8 cellular contexts compared by ENCODE assay signal in genomic region chr17:35274167-35275066, GRCh38. TPM values are rescaled to one million over a fixed set of nuclear protein-coding genes. Genes with fewer than 3 reads are reported as not detected.
DNase-seq lines count a peak whose midpoint lies in the region; ATAC-seq, FAIRE-seq and TF ChIP-seq lines count a peak whose summit lies in the region.
"Not testable (repeated sequence)": the region's sequence is repeated elsewhere in the genome, so short reads cannot be mapped to it uniquely, and the experiment has no call there.

No MANE protein-coding gene starts in this region.

- H2BK5ac ChIP-seq in mesendoderm (ENCODE audit: low read length), result not testable (repeated sequence)

- H3K4ac ChIP-seq in mesendoderm (ENCODE audit: low read depth, low read length), result not testable (repeated sequence)

- peak overlapping the region; percentile 70 for H3K27ac Mint-ChIP-seq in CD4-positive, alpha-beta T cell
- H3K27ac Mint-ChIP-seq in T-cell, result peak overlapping the region; percentile 83
- H3K27ac Mint-ChIP-seq in activated CD8-positive, alpha-beta T cell treated with anti-CD3 and anti-CD28 coated beads for 36 hours, result peak overlapping the region; percentile 51
- peak overlapping the region in 1 of 2 donors; percentile 83 for H3K27ac Mint-ChIP-seq in stimulated activated naive CD8-positive, alpha-beta T cell treated with anti-CD3 and anti-CD28 coated beads, Interleukin-15, amount 100 ng/mL, for 72 hours

- H2AK5ac ChIP-seq in mesendoderm (ENCODE audit: low read length), result not testable (repeated sequence)

- H3K79me1 ChIP-seq in mesendoderm (ENCODE audit: low read length), result not testable (repeated sequence)

- in situ Hi-C loops in HAP-1 (cut with MboI; ENCODE audit: low sequenced_read_pairs); K562 (cut with MboI): not testable (repeated sequence)

- H3K18ac ChIP-seq in mesendoderm (ENCODE audit: low read length), result not testable (repeated sequence)

- not testable (repeated sequence) for H3K4me1 ChIP-seq in HAP-1; K562 (replicated peaks in 1 of 2; ENCODE audit: control insufficient read depth in 2 of 2, insufficient read depth in 2 of 2, low read length in 2 of 2); mesendoderm (ENCODE audit: control insufficient read depth, low read depth, low read length)

- not testable (repeated sequence) for H2AFZ ChIP-seq in K562 (ENCODE audit: low read depth, low read length)

- H3K4me3 ChIP-seq in HAP-1, K562: not testable (repeated sequence)
- H3K4me3 ChIP-seq in mesendoderm (ENCODE audit: low read length), result peak overlapping the region; percentile 8

- not testable (repeated sequence) for H3K9ac ChIP-seq in K562 (ENCODE audit: insufficient read depth in 1 of 2, low read depth in 2 of 2, low read length in 2 of 2); mesendoderm (ENCODE audit: low read length)

- not testable (repeated sequence) for TF ChIP-seq POLR2A in K562 (conservative IDR thresholded peaks at IDR 0.05)

- H4K20me1 ChIP-seq in K562 (replicated peaks; ENCODE audit: control insufficient read depth, insufficient read depth, low read length), result not testable (repeated sequence)

- not testable (repeated sequence) for H3K36me3 ChIP-seq in HAP-1 (replicated peaks); K562 (ENCODE audit: control insufficient read depth, insufficient read depth, low read length); mesendoderm (ENCODE audit: control insufficient read depth, insufficient read depth, low read length)

- H4K5ac ChIP-seq in mesendoderm (ENCODE audit: low read length), result not testable (repeated sequence)

- peaks cover 59% of the 10 kb centered on the region for H3K4me1 Mint-ChIP-seq in CD4-positive, alpha-beta T cell (ENCODE audit: low read depth)
- peaks cover 56 to 64% (median 62%) of the 10 kb centered on the region in 3 donors for H3K4me1 Mint-ChIP-seq in T-cell
- H3K4me1 Mint-ChIP-seq in activated CD8-positive, alpha-beta T cell treated with anti-CD3 and anti-CD28 coated beads for 36 hours (ENCODE audit: low read depth), result peaks cover 57% of the 10 kb centered on the region
- peaks cover 56% of the 10 kb centered on the region for H3K4me1 Mint-ChIP-seq in stimulated activated naive CD8-positive, alpha-beta T cell treated with anti-CD3 and anti-CD28 coated beads, Interleukin-15, amount 100 ng/mL, for 72 hours

- H3K9me3 ChIP-seq in CD4-positive, alpha-beta T cell (ENCODE audit: control insufficient read depth, low read length); HAP-1; K562 (replicated peaks; ENCODE audit: control insufficient read depth, insufficient read depth, low read depth, low read length): not testable (repeated sequence)

- H3K36me3 Mint-ChIP-seq in CD4-positive, alpha-beta T cell (ENCODE audit: low read depth), result peaks cover 13% of the 10 kb centered on the region
- H3K36me3 Mint-ChIP-seq in T-cell, result peaks cover 17% of the 10 kb centered on the region
- peaks cover 11% of the 10 kb centered on the region for H3K36me3 Mint-ChIP-seq in activated CD8-positive, alpha-beta T cell treated with anti-CD3 and anti-CD28 coated beads for 36 hours (ENCODE audit: low read depth)

- TF ChIP-seq RAD21 in K562 (CRISPR knock-in tag; conservative IDR thresholded peaks at IDR 0.05 in 1 of 2, IDR thresholded peaks at IDR 0.05 in 1 of 2), result not testable (repeated sequence)

- not testable (repeated sequence) for H3K23ac ChIP-seq in mesendoderm (ENCODE audit: low read length)

- 0% methylated on average over 10 of the region's 13 CpGs for WGBS in K562 (ENCODE audit: insufficient coverage, low coverage, missing lambda C conversion rate)
- no CpG with 5 or more reads among the region's 13 CpGs for WGBS in mesendoderm (ENCODE audit: extremely low coverage, insufficient coverage, low lambda C conversion rate)

- H3K27me3 ChIP-seq in CD4-positive, alpha-beta T cell (ENCODE audit: control insufficient read depth, insufficient read depth, low read length); HAP-1 (ENCODE audit: low read depth); K562 (ENCODE audit: control insufficient read depth in 2 of 2, insufficient read depth in 2 of 2, low read length in 2 of 2); mesendoderm (ENCODE audit: insufficient read depth, low read length, poor library complexity): not testable (repeated sequence)

- not testable (repeated sequence) for FAIRE-seq in K562 (lab: Jason Lieb, UNC)

- H3K27ac ChIP-seq in CD4-positive, alpha-beta T cell (ENCODE audit: low read depth, low read length); K562 (ENCODE audit: extremely low read depth, low read depth, low read length); mesendoderm (ENCODE audit: low read depth, low read length): not testable (repeated sequence)

- not testable (repeated sequence) for H3K27me3 Mint-ChIP-seq in CD4-positive, alpha-beta T cell; T-cell; activated CD8-positive, alpha-beta T cell treated with anti-CD3 and anti-CD28 coated beads for 36 hours; stimulated activated naive CD8-positive, alpha-beta T cell treated with anti-CD3 and anti-CD28 coated beads, Interleukin-15, amount 100 ng/mL, for 72 hours

- DNase-seq in CD4-positive, alpha-beta T cell, result peak in 8 of 10 experiments; percentile 5 to 45 (median 24)
- DNase-seq in HAP-1 (ENCODE audit: low spot score in 2 of 2) (peak; percentile 9 to 32), T-cell (peak in 31 of 34 experiments; percentile 6 to 72 (median 41)), activated gamma-delta T cell treated with Interleukin-2 at 50 U/mL for 16 hours (peak; percentile 19)
- DNase-seq in activated CD8-positive, alpha-beta T cell treated with anti-CD3 and anti-CD28 coated beads for 36 hours, result peak; percentile 50
- DNase-seq in K562 (ENCODE audit: extremely low read depth in 1 of 4, low spot score in 3 of 4); mesendoderm; stimulated activated naive CD8-positive, alpha-beta T cell treated with anti-CD3 and anti-CD28 coated beads, Interleukin-15, amount 100 ng/mL, for 72 hours: not testable (repeated sequence)

- not testable (repeated sequence) for ATAC-seq in CD4-positive, alpha-beta T cell (ENCODE audit: poor library complexity); activated CD8-positive, alpha-beta T cell treated with anti-CD3 and anti-CD28 coated beads for 36 hours; K562; stimulated activated naive CD8-positive, alpha-beta T cell treated with anti-CD3 and anti-CD28 coated beads, Interleukin-15, amount 100 ng/mL, for 72 hours
- ATAC-seq in T-cell (replicated peaks in 1 of 4), result peak in 1 of 4 experiments; percentile 27

- CTCF ChIA-PET in CD4-positive, alpha-beta T cell (lab: Charles Lee), result interaction anchor here (0.7 to 1.9 kb wide), 2 partner anchors 38 kb away, joined by 3 to 5 read pairs; no protein-coding TSS in a partner anchor
- CTCF ChIA-PET in T-cell (lab: Charles Lee), result interaction anchor here in 1 of 2 donors (0.6 kb wide), 1 partner anchor 76 kb away, joined by 4 read pairs; no protein-coding TSS in a partner anchor
- CTCF ChIA-PET in activated CD8-positive, alpha-beta T cell treated with anti-CD3 and anti-CD28 coated beads for 36 hours (lab: Charles Lee), result interaction anchor here (1.8 kb wide), 1 partner anchor 11 kb away, joined by 5 read pairs; no protein-coding TSS in a partner anchor
- CTCF ChIA-PET in K562 (lab: Yijun Ruan, JAX; ENCODE audit: low intra/inter-chr PET ratio), result not testable (repeated sequence)

- peak overlapping the region; percentile 82 for H3K4me3 Mint-ChIP-seq in CD4-positive, alpha-beta T cell
- peak overlapping the region; percentile 61 to 78 (median 62) for H3K4me3 Mint-ChIP-seq in T-cell
- H3K4me3 Mint-ChIP-seq in activated CD8-positive, alpha-beta T cell treated with anti-CD3 and anti-CD28 coated beads for 36 hours, result peak overlapping the region; percentile 5
- peak overlapping the region; percentile 36 to 74 for H3K4me3 Mint-ChIP-seq in stimulated activated naive CD8-positive, alpha-beta T cell treated with anti-CD3 and anti-CD28 coated beads, Interleukin-15, amount 100 ng/mL, for 72 hours

- H3K9me3 Mint-ChIP-seq in CD4-positive, alpha-beta T cell, result not testable (repeated sequence)
- H3K9me3 Mint-ChIP-seq in T-cell, result peaks cover 2 to 15% (median 13%) of the 10 kb centered on the region in 3 donors
- peaks cover 28% of the 10 kb centered on the region for H3K9me3 Mint-ChIP-seq in activated CD8-positive, alpha-beta T cell treated with anti-CD3 and anti-CD28 coated beads for 36 hours
- H3K9me3 Mint-ChIP-seq in stimulated activated naive CD8-positive, alpha-beta T cell treated with anti-CD3 and anti-CD28 coated beads, Interleukin-15, amount 100 ng/mL, for 72 hours, result peaks cover 11 to 17% of the 10 kb centered on the region in 2 donors

- not testable (repeated sequence) for H4K8ac ChIP-seq in mesendoderm (ENCODE audit: low read depth, low read length)

- not testable (repeated sequence) for H3K79me2 ChIP-seq in K562 (ENCODE audit: control insufficient read depth, insufficient read depth, low read length); mesendoderm (ENCODE audit: control insufficient read depth, insufficient read depth, low read length)

- not testable (repeated sequence) for H2BK15ac ChIP-seq in mesendoderm (replicated peaks; ENCODE audit: low read depth)

- H3K56ac ChIP-seq in mesendoderm (ENCODE audit: low read length), result not testable (repeated sequence)

- H3K4me2 ChIP-seq in K562 (ENCODE audit: insufficient read depth, low read length); mesendoderm (ENCODE audit: low read length): not testable (repeated sequence)

- H2BK120ac ChIP-seq in mesendoderm (ENCODE audit: low read depth, low read length), result not testable (repeated sequence)

- not testable (repeated sequence) for BruUV-seq in K562 (replicated peaks; lab: Mats Ljungman, UMichigan)

- intact Hi-C loops in CD4-positive, alpha-beta T cell (cut with DNase I, micrococcal nuclease); activated CD8-positive, alpha-beta T cell treated with anti-CD3 and anti-CD28 coated beads for 36 hours (cut with micrococcal nuclease); K562 (cut with micrococcal nuclease): not testable (repeated sequence)

- not testable (repeated sequence) for TF ChIP-seq EP300 in K562 (IDR thresholded peaks at IDR 0.05; ENCODE audit: low read length)

- TF ChIP-seq CTCF in CD4-positive, alpha-beta T cell (IDR thresholded peaks at IDR 0.05); activated CD8-positive, alpha-beta T cell treated with anti-CD3 and anti-CD28 coated beads for 36 hours (IDR thresholded peaks at IDR 0.05); K562 (IDR thresholded peaks at IDR 0.05 in 2 of 3, conservative IDR thresholded peaks at IDR 0.05 in 1 of 3; ENCODE audit: insufficient read depth in 2 of 3, low read depth in 1 of 3, low read length in 3 of 3): not testable (repeated sequence)

- H3K9me1 ChIP-seq in K562 (ENCODE audit: control insufficient read depth, insufficient read depth, low read length), result not testable (repeated sequence)

- POLR2A ChIA-PET in CD4-positive, alpha-beta T cell (lab: Charles Lee), result interaction anchor here (0.6 to 2.5 kb wide), 13 partner anchors 8 to 260 kb away, joined by 3 to 9 read pairs (median 5); partner anchors contain the start of gene SLFN5
- POLR2A ChIA-PET in T-cell (lab: Charles Lee), result interaction anchor here in 1 of 2 donors (0.6 to 1.7 kb wide), 2 partner anchors 63 to 114 kb away, joined by 4 to 5 read pairs; no protein-coding TSS in a partner anchor
- POLR2A ChIA-PET in activated CD8-positive, alpha-beta T cell treated with anti-CD3 and anti-CD28 coated beads for 36 hours (lab: Charles Lee), result interaction anchor here (1.1 kb wide), 2 partner anchors 10 to 99 kb away, joined by 3 to 4 read pairs; partner anchors contain the start of gene SLFN11
- POLR2A ChIA-PET in K562 (lab: Yijun Ruan, JAX), result not testable (repeated sequence)

RNA-seq across cellular contexts. Expression of gene SLFN5, which starts 31.5 kb away (rescaled TPM):
- 10 to 100 TPM; 28.5 to 32.7 TPM for total RNA-seq in CD4-positive, alpha-beta T cell
- 100 to 1,000 TPM; 132 to 195 (median 164) TPM for total RNA-seq in T-cell
- total RNA-seq in activated CD8-positive, alpha-beta T cell treated with anti-CD3 and anti-CD28 coated beads for 36 hours, result 10 to 100 TPM; 29.1 to 32.7 TPM
- 0.35 TPM in 1 of 2 replicates, not detected in the other for total RNA-seq in K562 (2011; cell fraction: chromatin; rRNA removed; ENCODE audit: low replicate concordance)
- not detected in 2 replicates for total RNA-seq in K562 (2011; cell fraction: nucleolus; rRNA removed)
- total RNA-seq in K562 (2011; cell fraction: nucleoplasm; rRNA removed), result 0.15 TPM in 1 of 2 replicates, not detected in the other
- total RNA-seq in K562 (2014; rRNA removed), result under 0.01 and 0.08 TPM in 2 replicates
- total RNA-seq in K562 (2014; rRNA removed; fragmentation: Illumina TruSeq; extraction: Trizol), result 0.06 and 0.07 TPM in 2 replicates
- total RNA-seq in K562 (2015; rRNA removed; fragmentation: Illumina TruSeq; extraction: Trizol), result 0.11 TPM in 2 replicates
- total RNA-seq in K562 (2021), result 0.18 and 0.20 TPM in 2 replicates
- 0.01 TPM in 1 of 2 replicates, not detected in the other for polyA plus RNA-seq in K562 (2011; rRNA removed)
- not detected in 2 replicates for polyA plus RNA-seq in K562 (2011; cell fraction: cytosol; rRNA removed)
- not detected in 2 replicates for polyA plus RNA-seq in K562 (2011; cell fraction: nucleus; rRNA removed)
- 0.04 and 0.91 TPM in 2 replicates for polyA plus RNA-seq in K562 (2012)
- polyA plus RNA-seq in K562 (2014; fragmentation: Illumina TruSeq; extraction: Trizol), result 0.01 and 0.11 TPM in 2 replicates
- under 1 TPM in 1 of 2 experiments, not detected in 1; 0.10 TPM for polyA plus RNA-seq in K562 (2014; fragmentation: Nextera tagmentation; extraction: Ambion mirVana)
- polyA plus RNA-seq in K562 (2014; rRNA removed), result 0.01 TPM in 2 replicates
- 0.07 TPM in 1 of 2 replicates, not detected in the other for polyA minus RNA-seq in K562 (2011; rRNA and poly(A)+ RNA removed)
- polyA minus RNA-seq in K562 (2011; cell fraction: cytosol; rRNA and poly(A)+ RNA removed), result not detected in 2 replicates
- polyA minus RNA-seq in K562 (2011; cell fraction: nucleus; rRNA and poly(A)+ RNA removed), result 0.13 TPM in 1 of 2 replicates, not detected in the other
- polyA plus RNA-seq in mesendoderm (2013, experiment 1 of 2), result 2.3 TPM
- 2.0 TPM for polyA plus RNA-seq in mesendoderm (2013, experiment 2 of 2)

Comparison
In these comparisons a context has a peak if more than half of its experiments do, and no peak if none do; other contexts are left out.
1. H3K4me3 Mint-ChIP-seq: peak in every context shown above with its lines; median percentile 82 in CD4-positive, alpha-beta T cell; 62 in T-cell; 55 in stimulated activated naive CD8-positive, alpha-beta T cell treated with anti-CD3 and anti-CD28 coated beads, Interleukin-15, amount 100 ng/mL, for 72 hours; 5 in activated CD8-positive, alpha-beta T cell treated with anti-CD3 and anti-CD28 coated beads for 36 hours.
2. RNA of gene SLFN5, which starts 31.5 kb away (total RNA-seq): 132 to 195 TPM in T-cell, 28.5 to 32.7 TPM in CD4-positive, alpha-beta T cell and 29.1 to 32.7 TPM in activated CD8-positive, alpha-beta T cell treated with anti-CD3 and anti-CD28 coated beads for 36 hours; under 0.01 to 0.35 TPM in K562; every median in the first group is over 10 times any median in the second.